In the genomic region with DNA sequence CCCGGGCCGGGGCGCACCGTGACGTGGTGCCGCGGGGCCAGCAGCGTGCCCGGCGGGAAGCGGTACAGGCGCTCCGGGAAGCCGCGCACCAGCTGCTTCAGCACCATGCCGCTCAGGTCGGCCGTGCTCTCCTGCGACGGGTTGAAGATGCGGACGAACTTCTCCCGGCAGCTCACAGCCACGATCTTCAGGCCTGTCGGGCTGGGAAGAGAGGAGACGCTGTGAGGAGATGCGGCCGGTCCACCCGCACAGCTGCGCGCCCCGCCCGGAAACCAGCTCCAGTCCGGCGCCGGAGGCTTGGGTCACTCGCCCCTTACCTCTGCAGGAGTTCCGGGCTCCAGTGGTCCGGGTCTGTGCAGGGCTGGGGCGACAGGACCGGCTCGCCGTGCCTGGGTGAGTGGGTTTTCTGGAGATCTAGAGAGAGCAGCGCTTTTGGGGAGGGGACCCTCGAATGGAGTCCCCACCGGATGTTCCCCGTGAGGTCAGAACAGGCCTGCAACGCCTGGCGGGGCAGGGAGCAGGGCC, we compare ENCODE assay signal across 1 cellular context.
TF ChIP-seq lines count a peak whose summit lies in the region.

No MANE protein-coding gene starts in this region.

TF ChIP-seq in GM23338, 12 proteins besides CTCF, POLR2A, EP300 and RAD21:
- TF ChIP-seq POLR2AphosphoS5 (IDR thresholded peaks at IDR 0.05; ENCODE audit: low read depth), result 0 out of 2 replicates have a peak, but pooled peaks have one; percentile 22
- TF ChIP-seq EZH2 (IDR thresholded peaks at IDR 0.05; ENCODE audit: low read depth, unreplicated experiment), result peak; percentile 63
- TF ChIP-seq ZNF331 (CRISPR knock-in tag; IDR thresholded peaks at IDR 0.05; ENCODE audit: low read depth), result no peak
TF ChIP-seq in GM23338: peak in this region for 2.
